15 cellular contexts compared by ENCODE assay signal in the genomic region with DNA sequence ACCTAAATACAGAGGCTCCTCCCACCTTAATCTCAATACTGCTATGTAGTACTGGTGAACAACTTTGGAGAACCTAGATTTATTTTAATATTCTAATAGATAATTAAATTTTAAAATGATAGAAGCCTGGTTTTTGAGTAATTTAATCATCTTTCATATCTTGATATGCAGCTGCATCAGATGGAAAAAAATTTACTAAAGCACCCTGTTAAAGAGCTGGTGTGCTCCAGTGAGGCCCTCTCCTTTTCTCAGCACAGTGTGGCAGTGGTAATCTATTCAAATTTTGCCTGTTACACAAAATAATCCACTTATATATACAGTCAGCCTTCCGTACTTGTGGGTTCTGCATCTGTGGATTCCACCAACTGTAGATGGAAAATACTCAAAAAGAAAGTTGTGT.
DNase-seq lines count a peak whose midpoint lies in the region; ATAC-seq and TF ChIP-seq lines count a peak whose summit lies in the region.
"Had no signal": no experiment of that assay in that cellular context is flagged by ENCODE, and none has a peak within 500 bp of the region (broad histone marks: within the 10 kb centered on the region; RNA-seq: fewer than 3 reads in every experiment).

No MANE protein-coding gene starts in this region.

- TF ChIP-seq RAD21 in SK-N-SH (IDR thresholded peaks at IDR 0.05; ENCODE audit: low read length) = peak; percentile 63

- H3K9ac ChIP-seq in SK-N-SH = no peak overlapping the region
- H3K9ac ChIP-seq: BLaER1 had no signal

- H3K4me3 Mint-ChIP-seq in activated CD4-positive, alpha-beta T cell treated with anti-CD3 and anti-CD28 coated beads for 36 hours = no peak overlapping the region
- H3K4me3 Mint-ChIP-seq in activated T-cell treated with anti-CD3 and anti-CD28 coated beads, Interleukin-2, amount 50 U/mL, for 72 hours = no peak overlapping the region
- H3K4me3 Mint-ChIP-seq in activated naive CD8-positive, alpha-beta T cell treated with anti-CD3 and anti-CD28 coated beads for 36 hours = no peak overlapping the region
- H3K4me3 Mint-ChIP-seq in CD8-positive, alpha-beta T cell = no peak overlapping the region
- H3K4me3 Mint-ChIP-seq: CD4-positive, alpha-beta T cell; H9 had no signal

- H3K27ac ChIP-seq in SK-N-SH (ENCODE audit: low read depth in 2 of 2, low read length in 1 of 2) = peak overlapping the region in 1 of 2 experiments; percentile 79; a peak in 2 of 4 replicates
- H3K27ac ChIP-seq in CD8-positive, alpha-beta T cell (ENCODE audit: low read depth, low read length) = no peak overlapping the region
- H3K27ac ChIP-seq: BLaER1 had no signal

- peaks cover 27 to 34% of the 10 kb centered on the region in 2 experiments for H3K4me1 ChIP-seq in SK-N-SH (ENCODE audit: control insufficient read depth in 1 of 2, insufficient read depth in 2 of 2, low read depth in 1 of 2, low read length in 1 of 2)
- H3K4me1 ChIP-seq in CD8-positive, alpha-beta T cell (ENCODE audit: insufficient read depth, low read length) = peaks cover 35% of the 10 kb centered on the region

- no peaks in the 10 kb centered on the region for H3K9me2 ChIP-seq in SK-N-SH

- no peaks in the 10 kb centered on the region for H3K27me3 Mint-ChIP-seq in activated CD4-positive, alpha-beta T cell treated with anti-CD3 and anti-CD28 coated beads for 36 hours
- H3K27me3 Mint-ChIP-seq in activated T-cell treated with anti-CD3 and anti-CD28 coated beads, Interleukin-2, amount 50 U/mL, for 72 hours (ENCODE audit: low read depth) = no peaks in the 10 kb centered on the region
- H3K27me3 Mint-ChIP-seq in activated naive CD8-positive, alpha-beta T cell treated with anti-CD3 and anti-CD28 coated beads for 36 hours = no peaks in the 10 kb centered on the region
- H3K27me3 Mint-ChIP-seq in CD8-positive, alpha-beta T cell (ENCODE audit: low read depth) = no peaks in the 10 kb centered on the region
- H3K27me3 Mint-ChIP-seq: CD4-positive, alpha-beta T cell had no signal

- no peak for TF ChIP-seq CTCF in SK-N-SH (IDR thresholded peaks at IDR 0.05)
- no peak for TF ChIP-seq CTCF in CD8-positive, alpha-beta T cell (IDR thresholded peaks at IDR 0.05)

- POLR2A ChIA-PET in activated CD4-positive, alpha-beta T cell treated with anti-CD3 and anti-CD28 coated beads for 36 hours (lab: Charles Lee) = no interaction called here
- POLR2A ChIA-PET in SK-N-SH (lab: Yijun Ruan, JAX) = interaction anchor here (1.1 kb wide), 1 partner anchor 83 kb away, joined by 3 read pairs; the partner anchor contains the start of gene LRRC8C
- POLR2A ChIA-PET in CD8-positive, alpha-beta T cell (lab: Charles Lee) = no interaction called here

- ATAC-seq in activated CD4-positive, alpha-beta T cell treated with anti-CD3 and anti-CD28 coated beads for 36 hours = no peak
- ATAC-seq in activated T-cell treated with anti-CD3 and anti-CD28 coated beads, Interleukin-2, amount 50 U/mL, for 72 hours (replicated peaks in 1 of 2) = no peak
- ATAC-seq in CD8-positive, alpha-beta T cell = no peak

- H3K4me2 ChIP-seq in SK-N-SH = no peak overlapping the region
- H3K4me2 ChIP-seq: BLaER1 had no signal

- H3F3A ChIP-seq in SK-N-SH (replicated peaks; ENCODE audit: insufficient read depth) = peaks cover 5% of the 10 kb centered on the region

- no peaks in the 10 kb centered on the region for H3K9me3 ChIP-seq in SK-N-SH
- H3K9me3 ChIP-seq in CD8-positive, alpha-beta T cell (ENCODE audit: low read length) = no peaks in the 10 kb centered on the region

- H3K9me3 Mint-ChIP-seq in activated CD4-positive, alpha-beta T cell treated with anti-CD3 and anti-CD28 coated beads for 36 hours (ENCODE audit: low read depth) = no peaks in the 10 kb centered on the region
- H3K9me3 Mint-ChIP-seq in activated T-cell treated with anti-CD3 and anti-CD28 coated beads, Interleukin-2, amount 50 U/mL, for 72 hours = no peaks in the 10 kb centered on the region
- no peaks in the 10 kb centered on the region for H3K9me3 Mint-ChIP-seq in activated naive CD8-positive, alpha-beta T cell treated with anti-CD3 and anti-CD28 coated beads for 36 hours
- H3K9me3 Mint-ChIP-seq in CD8-positive, alpha-beta T cell = no peaks in the 10 kb centered on the region
- H3K9me3 Mint-ChIP-seq: CD4-positive, alpha-beta T cell; H9 had no signal

- H3K4me3 ChIP-seq in SK-N-SH (ENCODE audit: low read depth in 2 of 2, low read length in 1 of 2) = no peak overlapping the region
- no peak overlapping the region for H3K4me3 ChIP-seq in CD8-positive, alpha-beta T cell (ENCODE audit: low read depth, low read length)
- H3K4me3 ChIP-seq: BLaER1 had no signal

- peak in 1 of 2 experiments; percentile 84; a peak in 2 of 4 replicates for TF ChIP-seq EP300 in SK-N-SH (IDR thresholded peaks at IDR 0.05; ENCODE audit: borderline replicate concordance in 1 of 2, low read depth in 1 of 2, low read length in 1 of 2)

- peak overlapping the region; percentile 43 for H3K27ac Mint-ChIP-seq in activated CD4-positive, alpha-beta T cell treated with anti-CD3 and anti-CD28 coated beads for 36 hours
- peak overlapping the region; percentile 56 for H3K27ac Mint-ChIP-seq in activated T-cell treated with anti-CD3 and anti-CD28 coated beads, Interleukin-2, amount 50 U/mL, for 72 hours
- peak overlapping the region; percentile 7 for H3K27ac Mint-ChIP-seq in activated naive CD8-positive, alpha-beta T cell treated with anti-CD3 and anti-CD28 coated beads for 36 hours
- no peak overlapping the region for H3K27ac Mint-ChIP-seq in CD8-positive, alpha-beta T cell
- H3K27ac Mint-ChIP-seq: H9 had no signal

- H4K20me1 ChIP-seq in SK-N-SH (ENCODE audit: insufficient read depth) = no peaks in the 10 kb centered on the region
- H4K20me1 ChIP-seq: BLaER1 had no signal

- intact Hi-C loops in activated CD4-positive, alpha-beta T cell treated with anti-CD3 and anti-CD28 coated beads for 36 hours (cut with DNase I, micrococcal nuclease) = loop anchor here (2.0 to 5.0 kb wide), 4 partner anchors 17 to 282 kb away; partner anchors contain the start of gene ZNF326 (in 1 of the 2)
- intact Hi-C loops in CD8-positive, alpha-beta T cell (cut with DNase I, micrococcal nuclease) = loop anchor here in 1 of 2 experiments (2.0 kb wide), 1 partner anchor 17 kb away; no protein-coding TSS in a partner anchor

- peaks cover 73% of the 10 kb centered on the region for H3K36me3 Mint-ChIP-seq in activated CD4-positive, alpha-beta T cell treated with anti-CD3 and anti-CD28 coated beads for 36 hours (ENCODE audit: low read depth)
- peaks cover 11 to 39% of the 10 kb centered on the region in 2 donors for H3K36me3 Mint-ChIP-seq in activated T-cell treated with anti-CD3 and anti-CD28 coated beads, Interleukin-2, amount 50 U/mL, for 72 hours (ENCODE audit: insufficient read depth in 2 of 2)
- H3K36me3 Mint-ChIP-seq in activated naive CD8-positive, alpha-beta T cell treated with anti-CD3 and anti-CD28 coated beads for 36 hours = peaks cover 65% of the 10 kb centered on the region
- H3K36me3 Mint-ChIP-seq in CD8-positive, alpha-beta T cell = peaks cover 57% of the 10 kb centered on the region

- 81% methylated on average over 1 of the region's 1 CpG for WGBS in SK-N-SH (ENCODE audit: low lambda C conversion rate)

- no peak overlapping the region for H2AFZ ChIP-seq in SK-N-SH (ENCODE audit: low read depth)

- no peaks in the 10 kb centered on the region for H3K27me3 ChIP-seq in SK-N-SH (ENCODE audit: insufficient read depth)
- H3K27me3 ChIP-seq in CD8-positive, alpha-beta T cell (ENCODE audit: insufficient read depth, low read length) = no peaks in the 10 kb centered on the region
- H3K27me3 ChIP-seq: BLaER1 had no signal

- no peaks in the 10 kb centered on the region for H3K79me2 ChIP-seq in SK-N-SH (ENCODE audit: insufficient read depth)

- H3K36me3 ChIP-seq in SK-N-SH (replicated peaks in 1 of 2; ENCODE audit: control insufficient read depth in 1 of 2, insufficient read depth in 2 of 2, low read length in 1 of 2) = peaks cover 19 to 23% of the 10 kb centered on the region in 2 experiments
- H3K36me3 ChIP-seq in CD8-positive, alpha-beta T cell (ENCODE audit: insufficient read depth, low read length) = peaks cover 20% of the 10 kb centered on the region

- CTCF ChIA-PET in activated CD4-positive, alpha-beta T cell treated with anti-CD3 and anti-CD28 coated beads for 36 hours (lab: Charles Lee) = no interaction called here
- CTCF ChIA-PET in SK-N-SH (lab: Yijun Ruan, JAX) = interaction anchor here (2.3 to 3.9 kb wide), 2 partner anchors 47 to 82 kb away, joined by 6 to 18 read pairs; partner anchors contain the start of gene LRRC8C
- CTCF ChIA-PET in CD8-positive, alpha-beta T cell (lab: Charles Lee) = no interaction called here

- peaks cover 58% of the 10 kb centered on the region for H3K4me1 Mint-ChIP-seq in activated CD4-positive, alpha-beta T cell treated with anti-CD3 and anti-CD28 coated beads for 36 hours
- H3K4me1 Mint-ChIP-seq in activated T-cell treated with anti-CD3 and anti-CD28 coated beads, Interleukin-2, amount 50 U/mL, for 72 hours (ENCODE audit: low read depth) = peaks cover 74% of the 10 kb centered on the region
- peaks cover 67% of the 10 kb centered on the region for H3K4me1 Mint-ChIP-seq in activated naive CD8-positive, alpha-beta T cell treated with anti-CD3 and anti-CD28 coated beads for 36 hours
- H3K4me1 Mint-ChIP-seq in CD8-positive, alpha-beta T cell (ENCODE audit: low read depth) = peaks cover 67% of the 10 kb centered on the region

- DNase-seq in activated CD4-positive, alpha-beta T cell treated with anti-CD3 and anti-CD28 coated beads for 36 hours = no peak
- DNase-seq in activated CD4-positive, alpha-beta T cell treated with anti-CD3 and anti-CD28 coated beads for 4 hours = no peak
- DNase-seq in activated T-cell treated with anti-CD3 and anti-CD28 coated beads, Interleukin-2, amount 50 U/mL, for 72 hours = no peak
- no peak for DNase-seq in activated T-cell treated with anti-CD3 and anti-CD28 coated beads, Interleukin-2, amount 50 U/mL, for 48 hours
- DNase-seq in SK-N-SH (peak; percentile 44), pons (ENCODE audit: low spot score) (no peak)
- no peak for DNase-seq in activated naive CD8-positive, alpha-beta T cell treated with anti-CD3 and anti-CD28 coated beads for 36 hours
- no peak for DNase-seq in CD8-positive, alpha-beta T cell
- DNase-seq: 8988T; AML-193; CD4-positive, alpha-beta T cell; DMS79; GOT3; H9 had no signal

TF ChIP-seq in SK-N-SH, 30 proteins besides CTCF, POLR2A, EP300 and RAD21 (continues in another document):
- TF ChIP-seq RCOR1 (IDR thresholded peaks at IDR 0.05; ENCODE audit: low read length) (peak; percentile 53; the same call in 1 of the 2 replicates), SMC3 (IDR thresholded peaks at IDR 0.05; ENCODE audit: low read depth, low read length) (peak; percentile 15; the same call in 1 of the 2 replicates), MXI1 (IDR thresholded peaks at IDR 0.05; ENCODE audit: low read depth, low read length) (0 out of 2 replicates have a peak, but pooled peaks have one; percentile 41)
